Comparison of ENCODE assay signal across 7 cellular contexts in the genomic region with DNA sequence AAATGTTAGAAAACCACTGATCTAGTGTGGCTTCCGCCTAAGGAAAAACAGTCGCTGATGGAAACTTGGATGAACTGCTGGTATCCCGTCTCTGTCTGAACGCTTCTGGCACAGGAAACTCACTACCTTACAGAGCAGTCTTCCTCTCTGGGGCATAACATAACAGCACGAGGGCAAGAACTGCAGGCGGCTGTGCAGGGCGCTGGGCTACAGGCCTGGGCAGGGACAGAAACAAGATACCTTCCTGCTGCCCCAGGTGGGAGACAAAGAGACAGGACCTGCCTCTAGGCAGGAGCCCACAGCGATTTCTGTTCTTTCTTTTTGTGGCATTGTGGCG. TPM values are rescaled to one million over a fixed set of nuclear protein-coding genes. Genes with fewer than 3 reads are reported as not detected.
DNase-seq lines count a peak whose midpoint lies in the region; TF ChIP-seq lines count a peak whose summit lies in the region.

No MANE protein-coding gene starts in this region.

- H3K9me3 ChIP-seq in OCI-LY3 (ENCODE audit: insufficient read depth, low read length) (no peaks in the 10 kb centered on the region), duodenal mucosa (ENCODE audit: control insufficient read depth in 1 of 2, low read length in 2 of 2) (no peaks in the 10 kb centered on the region), mucosa of stomach (ENCODE audit: control insufficient read depth, low read length) (no peaks in the 10 kb centered on the region), thyroid gland (no peaks in the 10 kb centered on the region)

- TF ChIP-seq CTCF in OCI-LY3 (IDR thresholded peaks at IDR 0.05; ENCODE audit: low read depth, low read length) (no peak), thyroid gland (IDR thresholded peaks at IDR 0.05) (no peak)

- H3K4me3 ChIP-seq in OCI-LY3 (ENCODE audit: low read length) (peak overlapping the region; percentile 30), duodenal mucosa (ENCODE audit: low read depth in 1 of 2, low read length in 2 of 2) (no peak overlapping the region), mucosa of stomach (ENCODE audit: low read length) (no peak overlapping the region), thyroid gland (replicated peaks in 1 of 3) (peak overlapping the region in 1 of 3 donors; percentile 5)

- H3K27ac ChIP-seq in OCI-LY3 (ENCODE audit: low read length) (no peak overlapping the region; the same call in 1 of the 2 replicates), duodenal mucosa (ENCODE audit: low read depth, low read length) (peak overlapping the region; percentile 74), thyroid gland (peak overlapping the region; percentile 61 to 78 (median 77))

- H3K9ac ChIP-seq in OCI-LY3 (ENCODE audit: low read length) (peak overlapping the region; percentile 35; the same call in 1 of the 2 replicates), duodenal mucosa (ENCODE audit: low read depth in 1 of 2, low read length in 2 of 2) (peak overlapping the region; percentile 35 to 47), mucosa of stomach (ENCODE audit: low read length) (peak overlapping the region; percentile 49)

- TF ChIP-seq POLR2A in thyroid gland (IDR thresholded peaks at IDR 0.05), result no peak
- no peak for TF ChIP-seq POLR2A in erythroblast (IDR thresholded peaks at IDR 0.05; ENCODE audit: low read length)

- H3K79me2 ChIP-seq in OCI-LY3 (ENCODE audit: low read length), result no peaks in the 10 kb centered on the region

- peak overlapping the region; percentile 61 for H3K4me2 ChIP-seq in OCI-LY3 (ENCODE audit: low read length)

- WGBS in thyroid gland, 2 donors, result 59 to 61% methylated on average over 9 of the region's 9 CpGs

- H2AFZ ChIP-seq in OCI-LY3 (ENCODE audit: low read depth, low read length), result peak overlapping the region; percentile 58; the same call in 1 of the 2 replicates

- H3K4me1 ChIP-seq in OCI-LY3 (ENCODE audit: low read length), result peaks cover 38% of the 10 kb centered on the region
- peaks cover 0 to 15% of the 10 kb centered on the region in 2 donors for H3K4me1 ChIP-seq in duodenal mucosa (ENCODE audit: control insufficient read depth in 1 of 2, insufficient read depth in 2 of 2, low read length in 2 of 2)
- peaks cover 6% of the 10 kb centered on the region for H3K4me1 ChIP-seq in mucosa of stomach (ENCODE audit: control insufficient read depth, insufficient read depth, low read length)
- H3K4me1 ChIP-seq in thyroid gland, result peaks cover 58 to 85% of the 10 kb centered on the region in 2 donors

- H3K27me3 ChIP-seq in OCI-LY3 (ENCODE audit: low read depth, low read length) (peaks cover 4% of the 10 kb centered on the region; the same call in 1 of the 2 replicates), duodenal mucosa (ENCODE audit: control insufficient read depth in 1 of 2, insufficient read depth in 2 of 2, low read length in 2 of 2) (no peaks in the 10 kb centered on the region), mucosa of stomach (ENCODE audit: control insufficient read depth, insufficient read depth, low read length) (no peaks in the 10 kb centered on the region), thyroid gland (no peaks in the 10 kb centered on the region)

- DNase-seq in thyroid gland, result no peak
- no peak for DNase-seq in erythroblast (lab: John Stamatoyannopoulos, UW)
- DNase-seq in hippocampal formation (lab: John Stamatoyannopoulos, UW), result no peak
- no peak for DNase-seq in retina

- intact Hi-C loops in thyroid gland (cut with DNase I), result no loop called here

- H3K36me3 ChIP-seq in OCI-LY3 (replicated peaks; ENCODE audit: low read depth, low read length) (no peaks in the 10 kb centered on the region), duodenal mucosa (ENCODE audit: control insufficient read depth in 1 of 2, insufficient read depth in 2 of 2, low read length in 2 of 2) (no peaks in the 10 kb centered on the region), mucosa of stomach (ENCODE audit: control insufficient read depth, insufficient read depth, low read length) (no peaks in the 10 kb centered on the region), thyroid gland (no peaks in the 10 kb centered on the region)

- no peaks in the 10 kb centered on the region for H4K20me1 ChIP-seq in OCI-LY3 (ENCODE audit: insufficient read depth, low read length)

RNA-seq across cellular contexts. Expression of gene MXRA7, which starts 10.5 kb away (rescaled TPM):
- 100 to 1,000 TPM; 362 to 576 (median 421) TPM for total RNA-seq in thyroid gland

RNA-seq across cellular contexts. Expression of gene JMJD6, which starts 26.1 kb away (rescaled TPM):
- total RNA-seq in thyroid gland, result 10 to 100 TPM; 12.2 to 24.2 (median 20.7) TPM

RNA-seq across cellular contexts. Expression of gene METTL23, which starts 26.4 kb away (rescaled TPM):
- total RNA-seq in thyroid gland, result 10 to 100 TPM; 33.6 to 58.3 (median 51.3) TPM

RNA-seq across cellular contexts. Expression of gene SRSF2, which starts 36.9 kb away (rescaled TPM):
- total RNA-seq in thyroid gland, result 100 to 1,000 TPM; 269 to 614 (median 400) TPM

RNA-seq across cellular contexts. Expression of gene MFSD11, which starts 37.7 kb away (rescaled TPM):
- 10 to 100 TPM; 34.1 to 53.3 (median 44.3) TPM for total RNA-seq in thyroid gland
